ENCODE assay signal across 8 cellular contexts in the genomic region with DNA sequence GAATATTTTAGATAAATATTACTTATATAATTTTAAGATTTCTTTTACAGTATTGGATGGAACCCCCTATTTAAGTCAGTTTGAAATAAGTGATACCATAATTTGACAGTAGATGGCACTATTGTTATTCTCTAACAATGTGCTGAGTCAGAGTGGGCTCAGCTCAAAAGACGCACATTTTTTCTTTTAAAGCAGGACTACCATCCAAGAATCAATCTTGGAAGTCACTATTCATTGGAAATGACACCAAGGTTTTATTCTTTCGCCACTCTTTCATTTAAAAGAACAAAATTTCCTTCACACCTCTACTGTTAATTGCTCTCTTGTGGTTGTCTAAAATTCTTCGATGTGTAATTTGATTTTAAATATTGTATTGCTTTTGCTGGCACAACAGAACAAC. TPM values are rescaled to one million over a fixed set of nuclear protein-coding genes. Genes with fewer than 3 reads are reported as not detected.
A peak's percentile ranks its signal among the peaks of the same experiment; 100 is the strongest.
DNase-seq lines count a peak whose midpoint lies in the region; ATAC-seq, FAIRE-seq and TF ChIP-seq lines count a peak whose summit lies in the region.

No MANE protein-coding gene starts in this region.

- H3K9me3 Mint-ChIP-seq in brain, result peaks cover 0 to 7% (median 0%) of the 10 kb centered on the region in 5 experiments

- no peaks in the 10 kb centered on the region for H3K36me3 Mint-ChIP-seq in brain

- peak overlapping the region in 3 of 5 experiments; percentile 6 to 24 (median 6) for H3K27ac Mint-ChIP-seq in brain

- TF ChIP-seq CTCF in brain (conservative IDR thresholded peaks at IDR 0.05), result peak; percentile 84 to 88

- FAIRE-seq in islet of Langerhans (lab: Jason Lieb, UNC), result peak; percentile 100

- peaks cover 26% of the 10 kb centered on the region for H3K4me1 Mint-ChIP-seq in brain

- ATAC-seq in GM19467 (IDR thresholded peaks at IDR 0.05; ENCODE audit: unreplicated experiment), result peak; percentile 66
- peak; percentile 83 for ATAC-seq in HG03442 (IDR thresholded peaks at IDR 0.05; ENCODE audit: unreplicated experiment)

- peaks cover 5% of the 10 kb centered on the region for H3K27me3 Mint-ChIP-seq in brain

- H3K4me3 Mint-ChIP-seq in brain, result peak overlapping the region in 2 of 5 experiments; percentile 12 to 22

- DNase-seq in DMS53 (lab: John Stamatoyannopoulos, UW), result peak; percentile 76
- peak; percentile 83 for DNase-seq in NCI-H510A treated with DMSO at 0.1 percent for 48 hours (lab: John Stamatoyannopoulos, UW)
- peak; percentile 44 for DNase-seq in stromal cell of bone marrow (ENCODE audit: low read depth)
- no peak for DNase-seq in GDM1 (lab: John Stamatoyannopoulos, UW)

RNA-seq across cellular contexts. Expression of a gene that starts 32.6 kb away (rescaled TPM):
- 18.5 TPM for polyA plus RNA-seq in brain (ENCODE audit: insufficient read depth, low read depth, low replicate concordance)
